ENCODE assay signal across 21 cellular contexts in the genomic region with DNA sequence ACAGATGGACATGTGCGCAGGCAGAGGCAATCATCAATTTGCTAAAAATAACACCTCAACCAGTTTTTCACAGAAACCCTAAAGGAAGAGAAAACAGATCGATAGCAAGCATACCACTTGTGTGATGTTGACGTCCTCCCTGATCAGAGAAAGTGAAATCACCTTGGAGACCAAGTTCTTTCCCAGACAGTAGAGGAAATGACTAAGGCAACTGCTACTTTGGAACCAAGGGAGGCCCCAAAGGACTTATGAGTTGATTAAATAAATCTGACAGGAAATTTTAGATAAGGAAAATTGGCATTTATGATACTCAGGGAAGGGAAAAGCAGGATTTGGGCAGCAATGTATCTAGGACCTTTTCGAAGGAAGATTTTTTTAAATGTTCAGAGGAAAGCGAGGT.
DNase-seq lines count a peak whose midpoint lies in the region; ATAC-seq and TF ChIP-seq lines count a peak whose summit lies in the region.
"Had no signal": no experiment of that assay in that cellular context is flagged by ENCODE, and none has a peak within 500 bp of the region (broad histone marks: within the 10 kb centered on the region; RNA-seq: fewer than 3 reads in every experiment).

No MANE protein-coding gene starts in this region.

- DNase-seq in LHCN-M2 (ENCODE audit: low read depth) (peak; percentile 3), choroid plexus epithelial cell (ENCODE audit: low read depth) (peak; percentile 72), immature natural killer cell (no peak), T-helper 9 cell (no peak)
- no peak for DNase-seq in stimulated activated CD4-positive, alpha-beta T cell treated with anti-CD3 and anti-CD28 coated beads, Interleukin-15, amount 100 ng/mL, for 24 hours
- DNase-seq in effector memory CD8-positive, alpha-beta T cell = no peak
- DNase-seq: activated naive CD4-positive, alpha-beta T cell treated with anti-CD3 and anti-CD28 coated beads, Interleukin-2, amount 10 ng/mL, durations not matched to agents 7 days and 5 days; activated T-cell treated with anti-CD3 and anti-CD28 coated beads, Interleukin-2, amount 50 U/mL, for 48 hours; cortex of kidney; gastrocnemius medialis; left cardiac atrium; mucosa of descending colon; NCI-H187 treated with DMSO at 0.1 percent for 48 hours; NCI-H446 treated with DMSO at 0.1 percent for 48 hours; NK-92 treated with Interleukin-12 subunit alpha and Interleukin-12 subunit beta, amount 100 ng/mL, for 24 hours; spleen; T1000; uterus had no signal

- H4K20me1 ChIP-seq in BLaER1 (no peaks in the 10 kb centered on the region), neural cell (ENCODE audit: insufficient read depth) (no peaks in the 10 kb centered on the region)

- no peak for TF ChIP-seq CTCF in choroid plexus epithelial cell (conservative IDR thresholded peaks at IDR 0.05; ENCODE audit: low read depth, low read length)
- TF ChIP-seq CTCF in neural cell (IDR thresholded peaks at IDR 0.05; ENCODE audit: poor library complexity, severe bottlenecking) = no peak

- no peaks in the 10 kb centered on the region for H3K36me3 Mint-ChIP-seq in immature natural killer cell
- peaks cover 5% of the 10 kb centered on the region for H3K36me3 Mint-ChIP-seq in effector memory CD8-positive, alpha-beta T cell (ENCODE audit: insufficient read depth)
- H3K36me3 Mint-ChIP-seq: activated naive CD4-positive, alpha-beta T cell treated with anti-CD3 and anti-CD28 coated beads, Interleukin-2, amount 10 ng/mL, durations not matched to agents 7 days and 5 days had no signal

- TF ChIP-seq EP300 in neural cell (conservative IDR thresholded peaks at IDR 0.05; ENCODE audit: poor library complexity, severe bottlenecking) = no peak

- no peak overlapping the region for H3K4me3 Mint-ChIP-seq in immature natural killer cell
- H3K4me3 Mint-ChIP-seq in effector memory CD8-positive, alpha-beta T cell = no peak overlapping the region
- H3K4me3 Mint-ChIP-seq: activated naive CD4-positive, alpha-beta T cell treated with anti-CD3 and anti-CD28 coated beads, Interleukin-2, amount 10 ng/mL, durations not matched to agents 7 days and 5 days had no signal

- no peak for TF ChIP-seq RAD21 in neural cell (conservative IDR thresholded peaks at IDR 0.05)

- H3K9me3 Mint-ChIP-seq in immature natural killer cell = peaks cover 0 to 8% (median 2%) of the 10 kb centered on the region in 6 donors
- no peaks in the 10 kb centered on the region for H3K9me3 Mint-ChIP-seq in effector memory CD8-positive, alpha-beta T cell
- H3K9me3 Mint-ChIP-seq: activated naive CD4-positive, alpha-beta T cell treated with anti-CD3 and anti-CD28 coated beads, Interleukin-2, amount 10 ng/mL, durations not matched to agents 7 days and 5 days had no signal

- no peaks in the 10 kb centered on the region for H3K9me2 ChIP-seq in neural cell (ENCODE audit: insufficient read depth, low read length)

- H3K27me3 ChIP-seq in BLaER1 = no peaks in the 10 kb centered on the region
- no peaks in the 10 kb centered on the region for H3K27me3 ChIP-seq in neural cell (ENCODE audit: insufficient read depth, low read depth, low read length)
- H3K27me3 ChIP-seq: gastrocnemius medialis, spleen, uterus had no signal

- H3K27ac ChIP-seq in BLaER1 = no peak overlapping the region
- peak overlapping the region; percentile 62 for H3K27ac ChIP-seq in neural cell (ENCODE audit: low read length)
- H3K27ac ChIP-seq: gastrocnemius medialis, spleen, uterus had no signal

- H3K4me2 ChIP-seq in BLaER1 = peak overlapping the region; percentile 79
- H3K4me2 ChIP-seq in neural cell (ENCODE audit: low read length) = peak overlapping the region; percentile 34

- no peaks in the 10 kb centered on the region for H3K79me2 ChIP-seq in neural cell (replicated peaks; ENCODE audit: insufficient read depth, low read length)

- H2AFZ ChIP-seq in neural cell (ENCODE audit: low read depth, low read length) = no peak overlapping the region

- H3K9me3 ChIP-seq in BLaER1 = peaks cover 21% of the 10 kb centered on the region
- no peaks in the 10 kb centered on the region for H3K9me3 ChIP-seq in neural cell (ENCODE audit: low read length)
- H3K9me3 ChIP-seq: gastrocnemius medialis, mucosa of descending colon had no signal

- no peak overlapping the region for H3K27ac Mint-ChIP-seq in immature natural killer cell
- H3K27ac Mint-ChIP-seq in effector memory CD8-positive, alpha-beta T cell = no peak overlapping the region
- H3K27ac Mint-ChIP-seq: activated naive CD4-positive, alpha-beta T cell treated with anti-CD3 and anti-CD28 coated beads, Interleukin-2, amount 10 ng/mL, durations not matched to agents 7 days and 5 days had no signal

- no peaks in the 10 kb centered on the region for H3K4me1 Mint-ChIP-seq in immature natural killer cell
- H3K4me1 Mint-ChIP-seq in effector memory CD8-positive, alpha-beta T cell (ENCODE audit: low read depth in 2 of 2) = no peaks in the 10 kb centered on the region
- H3K4me1 Mint-ChIP-seq: activated naive CD4-positive, alpha-beta T cell treated with anti-CD3 and anti-CD28 coated beads, Interleukin-2, amount 10 ng/mL, durations not matched to agents 7 days and 5 days had no signal

- H3K36me3 ChIP-seq in BLaER1 (no peaks in the 10 kb centered on the region), neural cell (ENCODE audit: insufficient read depth, low read length) (no peaks in the 10 kb centered on the region)
- H3K36me3 ChIP-seq: gastrocnemius medialis, spleen, uterus had no signal

- H3K4me3 ChIP-seq in BLaER1 (no peak overlapping the region), choroid plexus epithelial cell (ENCODE audit: low read depth, low read length) (no peak overlapping the region), neural cell (ENCODE audit: low read length) (no peak overlapping the region)
- H3K4me3 ChIP-seq: gastrocnemius medialis, mucosa of descending colon, spleen, uterus had no signal

- peaks cover 0 to 9% (median 2%) of the 10 kb centered on the region in 3 donors for H3K27me3 Mint-ChIP-seq in immature natural killer cell (ENCODE audit: low read depth in 3 of 3)
- peaks cover 12 to 34% of the 10 kb centered on the region in 2 donors for H3K27me3 Mint-ChIP-seq in effector memory CD8-positive, alpha-beta T cell
- H3K27me3 Mint-ChIP-seq: activated naive CD4-positive, alpha-beta T cell treated with anti-CD3 and anti-CD28 coated beads, Interleukin-2, amount 10 ng/mL, durations not matched to agents 7 days and 5 days had no signal

- H3F3A ChIP-seq in neural cell (ENCODE audit: insufficient read depth, low read length, poor library complexity, severe bottlenecking) = no peaks in the 10 kb centered on the region

- no peak for ATAC-seq in effector memory CD8-positive, alpha-beta T cell (replicated peaks)
- ATAC-seq: activated CD4-positive, CD25-positive, alpha-beta regulatory T cell treated with anti-CD3 and anti-CD28 coated beads, Interleukin-2, amount 50 U/mL, for 24 hours; gastrocnemius medialis; mucosa of descending colon had no signal

- no peak overlapping the region for H3K9ac ChIP-seq in BLaER1
- no peak overlapping the region for H3K9ac ChIP-seq in neural cell (ENCODE audit: low read length)

- H3K4me1 ChIP-seq in BLaER1 = peaks cover 38% of the 10 kb centered on the region
- H3K4me1 ChIP-seq: gastrocnemius medialis, uterus had no signal

TF ChIP-seq in neural cell, 6 proteins besides CTCF, POLR2A, EP300 and RAD21:
- TF ChIP-seq SMC3 (conservative IDR thresholded peaks at IDR 0.05; ENCODE audit: poor library complexity) = no peak
- TF ChIP-seq MXI1 (conservative IDR thresholded peaks at IDR 0.05; ENCODE audit: poor library complexity, severe bottlenecking) = no peak
- no peak for TF ChIP-seq REST (IDR thresholded peaks at IDR 0.05; ENCODE audit: borderline replicate concordance)
- no peak for TF ChIP-seq POLR2AphosphoS5 (IDR thresholded peaks at IDR 0.05)
- TF ChIP-seq EZH2 (IDR thresholded peaks at IDR 0.05; ENCODE audit: borderline replicate concordance, insufficient read depth, low read length, poor library complexity, severe bottlenecking) = no peak
- no peak for TF ChIP-seq TAF1 (IDR thresholded peaks at IDR 0.05; ENCODE audit: low read depth)

Comparison
In these comparisons a context has a peak if more than half of its experiments do, and no peak if none do; other contexts are left out.
1. DNase-seq: peak in LHCN-M2 (single experiment) and choroid plexus epithelial cell (single experiment); none in immature natural killer cell (0 of 3), T-helper 9 cell (single experiment), stimulated activated CD4-positive, alpha-beta T cell treated with anti-CD3 and anti-CD28 coated beads, Interleukin-15, amount 100 ng/mL, for 24 hours (single experiment) and effector memory CD8-positive, alpha-beta T cell (0 of 3).